Comparison of ENCODE assay signal across 8 cellular contexts in genomic region chr6:44925100-44925739, GRCh38.
A peak's percentile ranks its signal among the peaks of the same experiment; 100 is the strongest.
DNase-seq lines count a peak whose midpoint lies in the region; ATAC-seq and TF ChIP-seq lines count a peak whose summit lies in the region.

No MANE protein-coding gene starts in this region.

- H3K79me2 ChIP-seq in GM23248 (ENCODE audit: insufficient read depth) = no peaks in the 10 kb centered on the region

- no peaks in the 10 kb centered on the region for H3K9me2 ChIP-seq in GM23248 (ENCODE audit: insufficient read depth)

- 8 to 16% methylated on average over 1 of the region's 1 CpG for WGBS in GM23248 (ENCODE audit: low coverage in 1 of 2, low lambda C conversion rate in 2 of 2, missing lambda C conversion rate in 2 of 2), 2 experiments

- peak; percentile 13 for DNase-seq in BJ (ENCODE audit: low read depth)
- DNase-seq in GM23248 = peak; percentile 44
- peak; percentile 6 for DNase-seq in NT2/D1 (ENCODE audit: low read depth, low spot score)
- DNase-seq in epithelial cell of prostate (ENCODE audit: low read depth, low spot score) = peak; percentile 18
- DNase-seq in ascending aorta (ENCODE audit: low spot score in 2 of 2) = no peak
- no peak for DNase-seq in LoVo (ENCODE audit: low spot score)

- H3K9me3 ChIP-seq in GM23248 (ENCODE audit: low read depth) (no peaks in the 10 kb centered on the region), NT2/D1 (ENCODE audit: insufficient read depth, low read length) (no peaks in the 10 kb centered on the region), ascending aorta (no peaks in the 10 kb centered on the region)

- in situ Hi-C loops in GM23248 (cut with MboI) = no loop called here

- peaks cover 7% of the 10 kb centered on the region; the same call in 1 of the 2 replicates for H3K4me1 ChIP-seq in GM23248 (ENCODE audit: insufficient read depth)
- H3K4me1 ChIP-seq in NT2/D1 (ENCODE audit: insufficient read depth, insufficient read length) = no peaks in the 10 kb centered on the region
- no peaks in the 10 kb centered on the region for H3K4me1 ChIP-seq in ascending aorta

- peak overlapping the region; percentile 60 for H2AFZ ChIP-seq in GM23248

- H3K27ac ChIP-seq in GM23248 (no peak overlapping the region), epithelial cell of prostate (no peak overlapping the region), ascending aorta (no peak overlapping the region)

- H3K4me2 ChIP-seq in GM23248 (ENCODE audit: unreplicated experiment) = peak overlapping the region; percentile 51

- H3F3A ChIP-seq in GM23248 (ENCODE audit: insufficient read depth) = no peaks in the 10 kb centered on the region

- H3K27me3 ChIP-seq in BJ (ENCODE audit: control insufficient read depth, insufficient read depth, low read length) = no peaks in the 10 kb centered on the region
- H3K27me3 ChIP-seq in GM23248 (replicated peaks; ENCODE audit: insufficient read depth) = no peaks in the 10 kb centered on the region
- H3K27me3 ChIP-seq in NT2/D1 (ENCODE audit: insufficient read depth, insufficient read length) = no peaks in the 10 kb centered on the region
- H3K27me3 ChIP-seq in ascending aorta = no peaks in the 10 kb centered on the region

- TF ChIP-seq CTCF in BJ (IDR thresholded peaks at IDR 0.05; ENCODE audit: insufficient read depth, low read depth, low read length) = no peak
- TF ChIP-seq CTCF in ascending aorta (IDR thresholded peaks at IDR 0.05) = no peak

- POLR2A ChIA-PET in BJ (lab: Charles Lee) = no interaction called here

- peak overlapping the region; percentile 12 for H3K9ac ChIP-seq in GM23248
- no peak overlapping the region for H3K9ac ChIP-seq in NT2/D1 (ENCODE audit: insufficient read length, low read depth)

- no peaks in the 10 kb centered on the region for H4K20me1 ChIP-seq in GM23248 (ENCODE audit: insufficient read depth)

- no peak for ATAC-seq in HG03521 (IDR thresholded peaks at IDR 0.05; ENCODE audit: unreplicated experiment)
- ATAC-seq in GM19467 (IDR thresholded peaks at IDR 0.05; ENCODE audit: unreplicated experiment) = no peak

- intact Hi-C loops in ascending aorta (cut with DNase I) = no loop called here

- H3K36me3 ChIP-seq in BJ (ENCODE audit: control insufficient read depth, insufficient read depth, low read length) = no peaks in the 10 kb centered on the region
- no peaks in the 10 kb centered on the region for H3K36me3 ChIP-seq in GM23248 (ENCODE audit: low read depth)
- no peaks in the 10 kb centered on the region for H3K36me3 ChIP-seq in NT2/D1 (ENCODE audit: insufficient read depth, insufficient read length, low read length)
- H3K36me3 ChIP-seq in ascending aorta = no peaks in the 10 kb centered on the region

- H3K4me3 ChIP-seq in BJ (ENCODE audit: low read depth, low read length) (no peak overlapping the region), GM23248 (no peak overlapping the region), NT2/D1 (ENCODE audit: insufficient read length, low read depth) (no peak overlapping the region), ascending aorta (no peak overlapping the region)

- CTCF ChIA-PET in BJ (lab: Yijun Ruan, JAX) = no interaction called here

Comparison
In these comparisons a context has a peak if more than half of its experiments do, and no peak if none do; other contexts are left out.
1. DNase-seq: peak in BJ (single experiment), GM23248 (single experiment), NT2/D1 (single experiment) and epithelial cell of prostate (single experiment); none in ascending aorta (0 of 2) and LoVo (single experiment).